Comparison of ENCODE assay signal across 11 cellular contexts in the genomic region with DNA sequence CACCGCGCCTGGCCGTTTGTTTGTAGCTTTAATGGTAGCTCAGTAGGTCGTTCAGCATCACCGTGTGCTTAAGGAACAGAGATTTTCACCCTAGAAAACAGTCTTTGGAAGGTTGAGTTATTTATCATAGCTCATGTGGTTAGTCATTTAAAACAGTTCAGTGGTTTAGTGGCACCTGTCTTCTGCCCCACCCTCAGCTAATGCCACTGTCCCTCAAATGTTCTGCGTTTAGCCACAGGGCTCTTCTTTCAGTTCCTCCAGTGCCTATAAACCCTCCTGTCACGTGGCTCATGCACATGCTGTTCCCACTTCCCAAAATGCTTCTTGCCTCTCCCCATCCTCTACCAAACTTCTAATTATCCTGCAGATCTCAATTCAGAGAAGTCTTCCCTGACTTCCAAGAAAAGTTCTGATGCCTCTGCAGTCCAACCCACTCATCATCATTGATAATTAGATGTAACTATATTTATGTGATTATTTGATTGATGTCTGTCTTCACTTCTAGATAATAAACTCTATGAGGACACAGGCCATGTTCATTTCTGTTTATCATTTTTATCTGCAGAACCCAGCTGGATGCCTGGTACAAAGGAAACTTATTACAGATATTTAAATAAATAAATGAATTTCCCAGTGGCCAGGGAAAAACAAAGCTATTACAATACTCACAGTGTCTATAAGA. TPM values are rescaled to one million over a fixed set of nuclear protein-coding genes. Genes with fewer than 3 reads are reported as not detected.
A peak's percentile ranks its signal among the peaks of the same experiment; 100 is the strongest.
DNase-seq lines count a peak whose midpoint lies in the region; ATAC-seq, FAIRE-seq and TF ChIP-seq lines count a peak whose summit lies in the region.
"Had no signal": no experiment of that assay in that cellular context is flagged by ENCODE, and none has a peak within 500 bp of the region (broad histone marks: within the 10 kb centered on the region; RNA-seq: fewer than 3 reads in every experiment).

No MANE protein-coding gene starts in this region.

- no peak for TF ChIP-seq RAD21 in HepG2 (CRISPR knock-in tag; IDR thresholded peaks at IDR 0.05)

- H2AFZ ChIP-seq in HepG2 (ENCODE audit: low read length) = no peak overlapping the region

- H3K79me2 ChIP-seq in HepG2 (ENCODE audit: insufficient read depth, low read length) (no peaks in the 10 kb centered on the region), mesendoderm (ENCODE audit: control insufficient read depth, insufficient read depth, low read length) (no peaks in the 10 kb centered on the region)

- TF ChIP-seq EP300 in HepG2 (IDR thresholded peaks at IDR 0.05; ENCODE audit: low read depth in 2 of 2, low read length in 2 of 2) (no peak), HepG2 (CRISPR knock-in tag; IDR thresholded peaks at IDR 0.05; ENCODE audit: borderline replicate concordance) (no peak)

- TF ChIP-seq CTCF in right lobe of liver (IDR thresholded peaks at IDR 0.05) (no peak), HepG2 (CRISPR knock-in tag; IDR thresholded peaks at IDR 0.05) (no peak)

- BruUV-seq in HepG2 (replicated peaks; lab: Mats Ljungman, UMichigan) = no TSS peak

- no peak overlapping the region for H2AK5ac ChIP-seq in mesendoderm (ENCODE audit: low read length)

- intact Hi-C loops in right lobe of liver (cut with DNase I) = no loop called here
- intact Hi-C loops in HepG2 (cut with micrococcal nuclease; ENCODE audit: unreplicated experiment) = no loop called here

- H2BK120ac ChIP-seq in mesendoderm (ENCODE audit: low read depth, low read length) = no peak overlapping the region

- no peaks in the 10 kb centered on the region for H3K27me3 ChIP-seq in right lobe of liver
- peaks cover 0 to 11% of the 10 kb centered on the region in 2 experiments; a peak in 3 of 5 replicates for H3K27me3 ChIP-seq in HepG2 (ENCODE audit: control insufficient read depth in 1 of 2, insufficient read depth in 2 of 2, low read length in 2 of 2)
- H3K27me3 ChIP-seq in mesendoderm (ENCODE audit: insufficient read depth, low read length, poor library complexity) = no peaks in the 10 kb centered on the region

- no peak for TF ChIP-seq POLR2A in right lobe of liver (IDR thresholded peaks at IDR 0.05)
- no peak for TF ChIP-seq POLR2A in HepG2 (IDR thresholded peaks at IDR 0.05; ENCODE audit: insufficient read depth in 1 of 2, low read depth in 2 of 2, low read length in 2 of 2)

- WGBS in right lobe of liver (ENCODE audit: insufficient coverage, low coverage, low lambda C conversion rate, missing lambda C conversion rate) = 70% methylated on average over 7 of the region's 7 CpGs
- 59% methylated on average over 7 of the region's 7 CpGs for WGBS in HepG2 (ENCODE audit: low lambda C conversion rate)
- WGBS in mesendoderm (ENCODE audit: extremely low coverage, insufficient coverage, low lambda C conversion rate) = no CpG with 5 or more reads among the region's 7 CpGs

- H2BK5ac ChIP-seq in mesendoderm (ENCODE audit: low read length) = no peak overlapping the region

- ATAC-seq in right lobe of liver (peak in 3 of 4 donors; percentile 39 to 67 (median 59)), HepG2 (no peak), HG02943 (IDR thresholded peaks at IDR 0.05; ENCODE audit: low read depth, unreplicated experiment) (peak; percentile 86)

- no peak overlapping the region for H2BK15ac ChIP-seq in mesendoderm (replicated peaks; ENCODE audit: low read depth)

- POLR2A ChIA-PET in HepG2 (lab: Yijun Ruan, JAX) = no interaction called here

- no peak overlapping the region for H4K8ac ChIP-seq in mesendoderm (ENCODE audit: low read depth, low read length)

- no peak overlapping the region for H4K5ac ChIP-seq in mesendoderm (ENCODE audit: low read length)

- CTCF ChIA-PET in HepG2 (lab: Yijun Ruan, JAX; ENCODE audit: low intra/inter-chr PET ratio, low total read pairs) = interaction anchor here (1.4 kb wide), 1 partner anchor 117 kb away, joined by 4 read pairs; no protein-coding TSS in a partner anchor

- H3K36me3 ChIP-seq in right lobe of liver (no peaks in the 10 kb centered on the region), HepG2 (replicated peaks in 1 of 2; ENCODE audit: control insufficient read depth in 1 of 2, insufficient read depth in 2 of 2, low read length in 2 of 2) (no peaks in the 10 kb centered on the region), mesendoderm (ENCODE audit: control insufficient read depth, insufficient read depth, low read length) (no peaks in the 10 kb centered on the region)
- H3K36me3 ChIP-seq: SJSA1 had no signal

- in situ Hi-C loops in HepG2 (cut with HindIII; ENCODE audit: extremely low pct_ligation_motif_present, low pct_unique_long_range_greater_than_20kb) = no loop called here

- H3K9me3 ChIP-seq in right lobe of liver (no peaks in the 10 kb centered on the region), HepG2 (ENCODE audit: low read length) (no peaks in the 10 kb centered on the region)
- H3K9me3 ChIP-seq: SJSA1 had no signal

- no peaks in the 10 kb centered on the region for H4K20me1 ChIP-seq in HepG2 (ENCODE audit: insufficient read depth, low read length)

- FAIRE-seq in HepG2 (lab: Jason Lieb, UNC) = no peak

- no peak overlapping the region for H3K56ac ChIP-seq in mesendoderm (ENCODE audit: low read length)

- H3K4me2 ChIP-seq in HepG2 (ENCODE audit: low read depth, low read length) = no peak overlapping the region
- no peak overlapping the region for H3K4me2 ChIP-seq in mesendoderm (ENCODE audit: low read length)

- H3K4me1 ChIP-seq in right lobe of liver (no peaks in the 10 kb centered on the region), HepG2 (ENCODE audit: insufficient read depth, low read length) (no peaks in the 10 kb centered on the region), mesendoderm (ENCODE audit: control insufficient read depth, low read depth, low read length) (peaks cover 8% of the 10 kb centered on the region)
- H3K4me1 ChIP-seq: SJSA1 had no signal

- H3K4ac ChIP-seq in mesendoderm (ENCODE audit: low read depth, low read length) = no peak overlapping the region

- no peaks in the 10 kb centered on the region for H3K79me1 ChIP-seq in mesendoderm (ENCODE audit: low read length)

- DNase-seq in right lobe of liver = no peak
- no peak for DNase-seq in HepG2 (ENCODE audit: low spot score)
- peak; percentile 68 for DNase-seq in RPMI8226
- DNase-seq in superior temporal gyrus (ENCODE audit: extremely low spot score) = peak; percentile 32
- DNase-seq in RKO (ENCODE audit: low spot score) = no peak
- no peak for DNase-seq in GM03348 (ENCODE audit: low spot score)
- no peak for DNase-seq in mesendoderm
- DNase-seq: dermis blood vessel endothelial cell, DMS79 had no signal

- H3K4me3 ChIP-seq in right lobe of liver (no peak overlapping the region), HepG2 (replicated peaks in 1 of 3; ENCODE audit: insufficient read depth in 1 of 3, low read depth in 2 of 3, low read length in 3 of 3) (no peak overlapping the region), mesendoderm (ENCODE audit: low read length) (no peak overlapping the region)
- H3K4me3 ChIP-seq: SJSA1 had no signal

- no peak overlapping the region for H3K27ac ChIP-seq in right lobe of liver
- no peak overlapping the region for H3K27ac ChIP-seq in HepG2 (ENCODE audit: extremely low read length, insufficient read depth, low read length)
- no peak overlapping the region for H3K27ac ChIP-seq in mesendoderm (ENCODE audit: low read depth, low read length)
- H3K27ac ChIP-seq: SJSA1 had no signal

- no peak overlapping the region for H3K23ac ChIP-seq in mesendoderm (ENCODE audit: low read length)

- no peak overlapping the region for H3K18ac ChIP-seq in mesendoderm (ENCODE audit: low read length)

- H3K9ac ChIP-seq in HepG2 (ENCODE audit: insufficient read depth, low read depth, low read length) (no peak overlapping the region), mesendoderm (ENCODE audit: low read length) (no peak overlapping the region)

TF ChIP-seq in HepG2, 621 proteins besides CTCF, POLR2A, EP300 and RAD21 (continues in another document):
- TF ChIP-seq SNAPC2 (CRISPR knock-in tag; IDR thresholded peaks at IDR 0.05) = no peak
- TF ChIP-seq MIER2 (CRISPR knock-in tag; IDR thresholded peaks at IDR 0.05) = no peak
- no peak for TF ChIP-seq NONO (IDR thresholded peaks at IDR 0.05)
- no peak for TF ChIP-seq NONO (CRISPR knock-in tag; conservative IDR thresholded peaks at IDR 0.05)

RNA-seq across cellular contexts. Expression of a gene that starts 14.4 kb away (rescaled TPM):
- total RNA-seq in right lobe of liver (10 to 100 TPM; 10.8 to 25.3 (median 15.1) TPM), HepG2 (2016; rRNA removed; fragmentation: Illumina TruSeq; extraction: Trizol) (7.7 and 8.4 TPM in 2 replicates)
- 1.2 and 1.3 TPM in 2 replicates for total RNA-seq in HepG2 (2016; cell fraction: cytosol; rRNA removed; fragmentation: Illumina TruSeq; extraction: Trizol; ENCODE audit: low read depth)
- 7.4 and 8.9 TPM in 2 replicates for total RNA-seq in HepG2 (2016; cell fraction: insoluble cytoplasmic fraction; rRNA removed; fragmentation: Illumina TruSeq; extraction: Trizol)
- 4.5 and 4.8 TPM in 2 replicates for total RNA-seq in HepG2 (2016; cell fraction: membrane; rRNA removed; fragmentation: Illumina TruSeq; extraction: Trizol)
- 8.6 and 11.1 TPM in 2 replicates for total RNA-seq in HepG2 (2016; cell fraction: nucleus; rRNA removed; fragmentation: Illumina TruSeq; extraction: Trizol)
- polyA plus RNA-seq in HepG2 (2011; rRNA removed) = 7.0 and 8.4 TPM in 2 replicates
- polyA plus RNA-seq in HepG2 (2011; cell fraction: cytosol; rRNA removed) = 3.4 and 7.4 TPM in 2 replicates
- 1.1 and 2.3 TPM in 2 replicates for polyA plus RNA-seq in HepG2 (2011; cell fraction: nucleus; rRNA removed)
- 17.3 and 18.3 TPM in 2 replicates for polyA plus RNA-seq in HepG2 (2012)
- polyA plus RNA-seq in HepG2 (2016; cell fraction: cytosol; fragmentation: Illumina TruSeq; extraction: Trizol; ENCODE audit: low read depth) = 1.4 and 1.6 TPM in 2 replicates
- polyA plus RNA-seq in HepG2 (2016; cell fraction: insoluble cytoplasmic fraction; fragmentation: Illumina TruSeq; extraction: Trizol; ENCODE audit: low read depth) = 11.5 and 12.4 TPM in 2 replicates
- 4.5 and 4.8 TPM in 2 replicates for polyA plus RNA-seq in HepG2 (2016; cell fraction: membrane; fragmentation: Illumina TruSeq; extraction: Trizol; ENCODE audit: low read depth)
- 13.7 and 15.3 TPM in 2 replicates for polyA plus RNA-seq in HepG2 (2016; cell fraction: nucleus; fragmentation: Illumina TruSeq; extraction: Trizol; ENCODE audit: insufficient read depth, low read depth)
- 0.37 and 2.1 TPM in 2 replicates for polyA minus RNA-seq in HepG2 (2011; rRNA and poly(A)+ RNA removed; ENCODE audit: low replicate concordance)
- 6.2 and 6.6 TPM in 2 replicates for polyA minus RNA-seq in HepG2 (2011; cell fraction: cytosol; rRNA and poly(A)+ RNA removed)
- 4.6 and 6.7 TPM in 2 replicates for polyA minus RNA-seq in HepG2 (2011; cell fraction: nucleus; rRNA and poly(A)+ RNA removed)
- 2.6 TPM for polyA plus RNA-seq in mesendoderm (2013, experiment 1 of 2)
- 2.8 TPM for polyA plus RNA-seq in mesendoderm (2013, experiment 2 of 2)

Comparison
In these comparisons a context has a peak if more than half of its experiments do, and no peak if none do; other contexts are left out.
1. DNase-seq: peak in RPMI8226 (single experiment) and superior temporal gyrus (single experiment); none in right lobe of liver (0 of 3), HepG2 (single experiment), RKO (single experiment), GM03348 (single experiment) and mesendoderm (single experiment).